22 cellular contexts compared by ENCODE assay signal in genomic region chr6:54646551-54647300, GRCh38.
DNase-seq lines count a peak whose midpoint lies in the region; ATAC-seq and TF ChIP-seq lines count a peak whose summit lies in the region.
"Had no signal": no experiment of that assay in that cellular context is flagged by ENCODE, and none has a peak within 500 bp of the region (broad histone marks: within the 10 kb centered on the region; RNA-seq: fewer than 3 reads in every experiment).

No MANE protein-coding gene starts in this region.

- peaks cover 0 to 6% (median 5%) of the 10 kb centered on the region in 3 donors for H3K9me3 Mint-ChIP-seq in T-cell
- H3K9me3 Mint-ChIP-seq: brain; neural crest cell; T-helper 1 cell treated with Interleukin-12 subunit alpha and Interleukin-12 subunit beta and Interleukin-4 antibody, amounts not matched to agents 30 μg/mL and 1 μg/mL, for 36 hours had no signal

- H3K27me3 ChIP-seq in upper lobe of left lung = no peaks in the 10 kb centered on the region
- H3K27me3 ChIP-seq: upper lobe of right lung had no signal

- peak; percentile 92 for ATAC-seq in sciatic nerve
- no peak for ATAC-seq in upper lobe of left lung (ENCODE audit: low FRiP score in 2 of 2)
- no peak for ATAC-seq in T-cell (replicated peaks in 1 of 4)
- ATAC-seq: stimulated activated memory B cell treated with anti-CD40 and anti-IgM and Interleukin-4, amounts not matched to agents 10 μg/mL and 1 μg/mL and 100 μg/mL, for 72 hours; upper lobe of right lung had no signal

- H3K36me3 Mint-ChIP-seq in T-cell = no peaks in the 10 kb centered on the region
- H3K36me3 Mint-ChIP-seq: brain; stimulated activated memory B cell treated with anti-CD40 and anti-IgM and Interleukin-4, amounts not matched to agents 10 μg/mL and 1 μg/mL and 100 μg/mL, for 72 hours had no signal

- no peak overlapping the region for H3K4me3 ChIP-seq in fibroblast of mammary gland (ENCODE audit: control insufficient read depth, low read depth, low read length)
- H3K4me3 ChIP-seq in upper lobe of left lung = no peak overlapping the region
- H3K4me3 ChIP-seq: upper lobe of right lung had no signal

- H3K36me3 ChIP-seq in upper lobe of left lung = no peaks in the 10 kb centered on the region
- H3K36me3 ChIP-seq: upper lobe of right lung, WERI-Rb-1 had no signal

- CTCF ChIA-PET in T-cell (lab: Charles Lee) = no interaction called here

- no peaks in the 10 kb centered on the region for H3K4me1 ChIP-seq in upper lobe of left lung
- H3K4me1 ChIP-seq: upper lobe of right lung had no signal

- no peak for TF ChIP-seq EP300 in upper lobe of left lung (IDR thresholded peaks at IDR 0.05)

- no peak for TF ChIP-seq POLR2A in upper lobe of left lung (IDR thresholded peaks at IDR 0.05)

- WGBS in upper lobe of left lung, 2 donors = 43 to 50% methylated on average over 5 of the region's 5 CpGs

- H3K27ac Mint-ChIP-seq in T-cell = no peak overlapping the region
- H3K27ac Mint-ChIP-seq: brain; stimulated activated memory B cell treated with anti-CD40 and anti-IgM and Interleukin-4, amounts not matched to agents 10 μg/mL and 1 μg/mL and 100 μg/mL, for 72 hours; T-helper 1 cell treated with Interleukin-12 subunit alpha and Interleukin-12 subunit beta and Interleukin-4 antibody, amounts not matched to agents 30 μg/mL and 1 μg/mL, for 36 hours had no signal

- H3K4me3 Mint-ChIP-seq in T-cell = no peak overlapping the region
- H3K4me3 Mint-ChIP-seq: brain; neural crest cell; stimulated activated memory B cell treated with anti-CD40 and anti-IgM and Interleukin-4, amounts not matched to agents 10 μg/mL and 1 μg/mL and 100 μg/mL, for 72 hours; T-helper 1 cell treated with Interleukin-12 subunit alpha and Interleukin-12 subunit beta and Interleukin-4 antibody, amounts not matched to agents 30 μg/mL and 1 μg/mL, for 36 hours had no signal

- DNase-seq in GM03348 (ENCODE audit: low spot score) = peak; percentile 19
- peak; percentile 78 for DNase-seq in astrocyte of the hippocampus (ENCODE audit: low read depth, low spot score)
- DNase-seq in fibroblast of mammary gland (ENCODE audit: low read depth) = peak; percentile 6
- DNase-seq in sciatic nerve (ENCODE audit: low spot score) = no peak
- no peak for DNase-seq in upper lobe of left lung
- DNase-seq in DMS153 treated with DMSO at 0.1 percent for 48 hours (lab: John Stamatoyannopoulos, UW; ENCODE audit: unreplicated experiment) = no peak
- no peak for DNase-seq in hippocampal formation (lab: John Stamatoyannopoulos, UW)
- no peak for DNase-seq in T-cell
- DNase-seq: activated CD4-positive, alpha-beta T cell treated with anti-CD3 and anti-CD28 coated beads, Interleukin-2, amount 50 U/mL, for 4 hours; activated naive CD4-positive, alpha-beta T cell; activated T-cell treated with anti-CD3 and anti-CD28 coated beads for 4 hours; effector CD4-positive, alpha-beta T cell; Karpas-422; NCI-H69; retina; stimulated activated CD4-positive, alpha-beta T cell treated with anti-CD3 and anti-CD28 coated beads, Interleukin-15, amount 100 ng/mL, for 24 hours; upper lobe of right lung; WERI-Rb-1 had no signal

- H3K27me3 Mint-ChIP-seq in T-cell = no peaks in the 10 kb centered on the region
- H3K27me3 Mint-ChIP-seq: stimulated activated memory B cell treated with anti-CD40 and anti-IgM and Interleukin-4, amounts not matched to agents 10 μg/mL and 1 μg/mL and 100 μg/mL, for 72 hours had no signal

- TF ChIP-seq CTCF in fibroblast of mammary gland (conservative IDR thresholded peaks at IDR 0.05; ENCODE audit: control insufficient read depth, insufficient read depth, low read depth, low read length) (no peak), upper lobe of left lung (IDR thresholded peaks at IDR 0.05) (no peak)

- no peaks in the 10 kb centered on the region for H3K9me3 ChIP-seq in upper lobe of left lung
- H3K9me3 ChIP-seq: upper lobe of right lung had no signal

- POLR2A ChIA-PET in T-cell (lab: Charles Lee) = no interaction called here

- intact Hi-C loops in sciatic nerve (cut with DNase I) = no loop called here

- H3K27ac ChIP-seq in upper lobe of left lung = no peak overlapping the region
- H3K27ac ChIP-seq: upper lobe of right lung, WERI-Rb-1 had no signal

- H3K4me1 Mint-ChIP-seq in T-cell = no peaks in the 10 kb centered on the region
- H3K4me1 Mint-ChIP-seq: stimulated activated memory B cell treated with anti-CD40 and anti-IgM and Interleukin-4, amounts not matched to agents 10 μg/mL and 1 μg/mL and 100 μg/mL, for 72 hours had no signal

Comparison
In these comparisons a context has a peak if more than half of its experiments do, and no peak if none do; other contexts are left out.
1. DNase-seq: peak in GM03348 (single experiment), astrocyte of the hippocampus (single experiment) and fibroblast of mammary gland (single experiment); none in sciatic nerve (single experiment), upper lobe of left lung (0 of 2), DMS153 treated with DMSO at 0.1 percent for 48 hours (single experiment), hippocampal formation (0 of 2) and T-cell (0 of 34).